Comparison of ENCODE assay signal across 10 cellular contexts in genomic region chr2:150320623-150321022, GRCh38.
DNase-seq lines count a peak whose midpoint lies in the region; TF ChIP-seq lines count a peak whose summit lies in the region.
"Had no signal": no experiment of that assay in that cellular context is flagged by ENCODE, and none has a peak within 500 bp of the region (broad histone marks: within the 10 kb centered on the region; RNA-seq: fewer than 3 reads in every experiment).

No MANE protein-coding gene starts in this region.

- H3K4me1 Mint-ChIP-seq in brain (peaks cover 53% of the 10 kb centered on the region), type B pancreatic cell (ENCODE audit: unreplicated experiment) (no peaks in the 10 kb centered on the region)
- H3K4me1 Mint-ChIP-seq: CD4-positive, CD25-positive, alpha-beta regulatory T cell had no signal

- in situ Hi-C loops in GM13977 (cut with MboI; ENCODE audit: low pct_unique_long_range_greater_than_20kb, low sequenced_read_pairs, unreplicated experiment), result no loop called here

- peak in 2 of 3 experiments; percentile 38 to 83 for DNase-seq in NCI-H1417 (lab: John Stamatoyannopoulos, UW)
- no peak for DNase-seq in NCI-H1417 treated with DMSO at 0.1 percent for 48 hours (lab: John Stamatoyannopoulos, UW)
- DNase-seq in NCI-H1105 treated with DMSO at 0.1 percent for 48 hours (lab: John Stamatoyannopoulos, UW), result peak; percentile 40
- no peak for DNase-seq in GM13977 (ENCODE audit: low spot score)
- DNase-seq in activated T-cell treated with anti-CD3 and anti-CD28 coated beads, Interleukin-2, amount 50 U/mL, for 48 hours, result no peak
- DNase-seq in type B pancreatic cell (ENCODE audit: extremely low spot score, unreplicated experiment), result no peak
- DNase-seq: 8988T; CD4-positive, CD25-positive, alpha-beta regulatory T cell; DMS79 had no signal

- no peak for TF ChIP-seq CTCF in brain (conservative IDR thresholded peaks at IDR 0.05)
- TF ChIP-seq CTCF in GM13977 (IDR thresholded peaks at IDR 0.05; ENCODE audit: extremely low read depth, insufficient read depth, missing control alignments), result no peak
- TF ChIP-seq CTCF in type B pancreatic cell (conservative IDR thresholded peaks at IDR 0.05), result no peak

- H3K9me3 Mint-ChIP-seq in brain, result peaks cover 10 to 28% (median 13%) of the 10 kb centered on the region in 5 experiments
- peaks cover 7% of the 10 kb centered on the region for H3K9me3 Mint-ChIP-seq in type B pancreatic cell

- peaks cover 16% of the 10 kb centered on the region for H3K36me3 Mint-ChIP-seq in brain
- H3K36me3 Mint-ChIP-seq in type B pancreatic cell, result no peaks in the 10 kb centered on the region
- H3K36me3 Mint-ChIP-seq: CD4-positive, CD25-positive, alpha-beta regulatory T cell had no signal

- peak overlapping the region; percentile 23 to 76 (median 45) for H3K27ac Mint-ChIP-seq in brain
- no peak overlapping the region for H3K27ac Mint-ChIP-seq in type B pancreatic cell
- H3K27ac Mint-ChIP-seq: CD4-positive, CD25-positive, alpha-beta regulatory T cell had no signal

- H3K27me3 Mint-ChIP-seq in brain (peaks cover 6% of the 10 kb centered on the region), type B pancreatic cell (no peaks in the 10 kb centered on the region)
- H3K27me3 Mint-ChIP-seq: CD4-positive, CD25-positive, alpha-beta regulatory T cell had no signal

- H3K4me3 Mint-ChIP-seq in brain, result no peak overlapping the region
- H3K4me3 Mint-ChIP-seq in type B pancreatic cell, result no peak overlapping the region
- H3K4me3 Mint-ChIP-seq: CD4-positive, CD25-positive, alpha-beta regulatory T cell had no signal

Comparison
In these comparisons a context has a peak if more than half of its experiments do, and no peak if none do; other contexts are left out.
1. DNase-seq: peak in NCI-H1417 (2 of 3) and NCI-H1105 treated with DMSO at 0.1 percent for 48 hours (single experiment); none in NCI-H1417 treated with DMSO at 0.1 percent for 48 hours (single experiment), GM13977 (single experiment), activated T-cell treated with anti-CD3 and anti-CD28 coated beads, Interleukin-2, amount 50 U/mL, for 48 hours (0 of 2) and type B pancreatic cell (single experiment).